ENCODE assay signal across 13 cellular contexts in the genomic region with DNA sequence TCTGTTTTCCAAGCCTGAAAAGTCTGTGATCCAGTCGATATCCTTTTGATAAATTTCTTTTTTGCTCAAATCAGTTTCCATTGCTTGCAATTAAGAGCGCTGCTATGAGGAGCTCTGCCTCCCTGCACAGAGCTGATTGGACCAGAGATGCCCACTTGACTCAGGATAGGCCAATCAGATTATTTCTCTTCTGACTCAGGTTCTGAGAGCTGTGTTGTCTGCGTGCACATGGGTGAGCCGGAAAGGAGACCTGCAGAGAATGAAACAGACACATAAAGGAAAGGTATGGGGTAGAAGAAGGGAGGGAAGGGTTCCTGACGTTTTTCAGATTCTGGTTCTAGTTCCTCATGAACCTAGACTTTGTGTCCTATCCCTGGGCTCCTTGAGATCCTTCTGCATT. TPM values are rescaled to one million over a fixed set of nuclear protein-coding genes. Genes with fewer than 3 reads are reported as not detected.
DNase-seq lines count a peak whose midpoint lies in the region; ATAC-seq and TF ChIP-seq lines count a peak whose summit lies in the region.
"Had no signal": no experiment of that assay in that cellular context is flagged by ENCODE, and none has a peak within 500 bp of the region (broad histone marks: within the 10 kb centered on the region; RNA-seq: fewer than 3 reads in every experiment).

No MANE protein-coding gene starts in this region.

- H3K27ac ChIP-seq in parathyroid adenoma, result no peak overlapping the region
- H3K27ac ChIP-seq: coronary artery had no signal

- no TSS peak for BruUV-seq in Caco-2 (replicated peaks; lab: Mats Ljungman, UMichigan)

- TF ChIP-seq CTCF in parathyroid adenoma (IDR thresholded peaks at IDR 0.05) (no peak), Caco-2 (IDR thresholded peaks at IDR 0.05; ENCODE audit: insufficient read depth in 1 of 2, low read depth in 1 of 2, low read length in 1 of 2, severe bottlenecking in 1 of 2, unreplicated experiment in 1 of 2) (no peak)

- H3K36me3 ChIP-seq in parathyroid adenoma (ENCODE audit: control insufficient read depth, insufficient read depth, low read length) (no peaks in the 10 kb centered on the region), Caco-2 (ENCODE audit: control insufficient read depth, insufficient read depth, low read length) (no peaks in the 10 kb centered on the region)

- no peaks in the 10 kb centered on the region for H3K27me3 Mint-ChIP-seq in activated CD4-positive, alpha-beta T cell treated with anti-CD3 and anti-CD28 coated beads for 36 hours
- no peaks in the 10 kb centered on the region for H3K27me3 Mint-ChIP-seq in Caco-2 (ENCODE audit: insufficient read depth, unreplicated experiment)

- H2AFZ ChIP-seq in parathyroid adenoma, result peak overlapping the region; percentile 44

- intact Hi-C loops in activated CD4-positive, alpha-beta T cell treated with anti-CD3 and anti-CD28 coated beads for 36 hours (cut with DNase I, micrococcal nuclease), result no loop called here
- intact Hi-C loops in Caco-2 (cut with micrococcal nuclease; ENCODE audit: unreplicated experiment), result no loop called here

- CTCF ChIA-PET in activated CD4-positive, alpha-beta T cell treated with anti-CD3 and anti-CD28 coated beads for 36 hours (lab: Charles Lee), result interaction anchor here (1.4 kb wide), 1 partner anchor 132 kb away, joined by 3 read pairs; no protein-coding TSS in a partner anchor
- CTCF ChIA-PET in Caco-2 (lab: Charles Lee), result no interaction called here

- H3K4me1 Mint-ChIP-seq in activated CD4-positive, alpha-beta T cell treated with anti-CD3 and anti-CD28 coated beads for 36 hours, result no peaks in the 10 kb centered on the region
- peaks cover 22% of the 10 kb centered on the region for H3K4me1 Mint-ChIP-seq in Caco-2 (ENCODE audit: low read depth, unreplicated experiment)

- ATAC-seq in activated CD4-positive, alpha-beta T cell treated with anti-CD3 and anti-CD28 coated beads for 36 hours, result peak; percentile 42
- ATAC-seq: left lobe of liver had no signal

- no peaks in the 10 kb centered on the region for H3K36me3 Mint-ChIP-seq in activated CD4-positive, alpha-beta T cell treated with anti-CD3 and anti-CD28 coated beads for 36 hours (ENCODE audit: low read depth)
- H3K36me3 Mint-ChIP-seq in Caco-2 (ENCODE audit: insufficient read depth, unreplicated experiment), result no peaks in the 10 kb centered on the region

- no peak overlapping the region for H3K4me3 Mint-ChIP-seq in activated CD4-positive, alpha-beta T cell treated with anti-CD3 and anti-CD28 coated beads for 36 hours
- no peak overlapping the region for H3K4me3 Mint-ChIP-seq in Caco-2 (ENCODE audit: unreplicated experiment)
- H3K4me3 Mint-ChIP-seq: stimulated activated naive CD8-positive, alpha-beta T cell treated with anti-CD3 and anti-CD28 coated beads, Interleukin-15, Interleukin-2, amounts not matched to agents 100 ng/mL and 50 ng/mL, for 24 hours had no signal

- H3K9me3 ChIP-seq in parathyroid adenoma (ENCODE audit: control insufficient read depth, low read length) (no peaks in the 10 kb centered on the region), Caco-2 (no peaks in the 10 kb centered on the region)

- H3K4me2 ChIP-seq in parathyroid adenoma (ENCODE audit: low read length), result no peak overlapping the region

- POLR2A ChIA-PET in activated CD4-positive, alpha-beta T cell treated with anti-CD3 and anti-CD28 coated beads for 36 hours (lab: Charles Lee), result no interaction called here
- POLR2A ChIA-PET in Caco-2 (lab: Charles Lee), result no interaction called here

- no peaks in the 10 kb centered on the region for H3K79me2 ChIP-seq in parathyroid adenoma

- H3K4me1 ChIP-seq in parathyroid adenoma (peaks cover 3% of the 10 kb centered on the region), Caco-2 (peaks cover 26% of the 10 kb centered on the region)

- H3K27ac Mint-ChIP-seq in activated CD4-positive, alpha-beta T cell treated with anti-CD3 and anti-CD28 coated beads for 36 hours, result no peak overlapping the region
- H3K27ac Mint-ChIP-seq in Caco-2 (ENCODE audit: unreplicated experiment), result no peak overlapping the region
- H3K27ac Mint-ChIP-seq: stimulated activated naive CD8-positive, alpha-beta T cell treated with anti-CD3 and anti-CD28 coated beads, Interleukin-15, Interleukin-2, amounts not matched to agents 100 ng/mL and 50 ng/mL, for 24 hours had no signal

- H3K27me3 ChIP-seq in parathyroid adenoma (ENCODE audit: control insufficient read depth, insufficient read depth, low read length), result no peaks in the 10 kb centered on the region
- H3K27me3 ChIP-seq in Caco-2 (replicated peaks; ENCODE audit: control insufficient read depth, insufficient read depth, low read length), result no peaks in the 10 kb centered on the region

- H3K4me3 ChIP-seq in parathyroid adenoma (ENCODE audit: low read depth, low read length) (no peak overlapping the region), Caco-2 (ENCODE audit: low read depth, low read length) (no peak overlapping the region)
- H3K4me3 ChIP-seq: coronary artery had no signal

- DNase-seq in activated CD4-positive, alpha-beta T cell treated with anti-CD3 and anti-CD28 coated beads for 36 hours, result no peak
- no peak for DNase-seq in activated CD4-positive, alpha-beta T cell treated with anti-CD3 and anti-CD28 coated beads for 48 hours
- DNase-seq in NCI-H1436 treated with DMSO at 0.1 percent for 48 hours (lab: John Stamatoyannopoulos, UW), result peak; percentile 75
- peak; percentile 79 for DNase-seq in SK-N-DZ (ENCODE audit: low spot score)
- no peak for DNase-seq in Caco-2
- DNase-seq in NCI-H345 (lab: John Stamatoyannopoulos, UW), result no peak
- DNase-seq in stimulated activated CD4-positive, alpha-beta T cell treated with anti-CD3 and anti-CD28 coated beads, Interleukin-15, amount 100 ng/mL, for 24 hours, result no peak
- DNase-seq: activated naive CD4-positive, alpha-beta T cell had no signal

- H3K9me3 Mint-ChIP-seq in activated CD4-positive, alpha-beta T cell treated with anti-CD3 and anti-CD28 coated beads for 36 hours (ENCODE audit: low read depth), result no peaks in the 10 kb centered on the region
- no peaks in the 10 kb centered on the region for H3K9me3 Mint-ChIP-seq in Caco-2 (ENCODE audit: unreplicated experiment)
- H3K9me3 Mint-ChIP-seq: stimulated activated naive CD8-positive, alpha-beta T cell treated with anti-CD3 and anti-CD28 coated beads, Interleukin-15, Interleukin-2, amounts not matched to agents 100 ng/mL and 50 ng/mL, for 24 hours had no signal

- H3K9ac ChIP-seq in parathyroid adenoma, result no peak overlapping the region

RNA-seq across cellular contexts. Expression of gene FABP6, which starts 15.8 kb away (rescaled TPM):
- total RNA-seq in activated CD4-positive, alpha-beta T cell treated with anti-CD3 and anti-CD28 coated beads for 36 hours, result not detected
- polyA plus RNA-seq in SK-N-DZ (2014; cell fraction: cytosol; rRNA removed), result 30.8 and 33.4 TPM in 2 replicates
- polyA plus RNA-seq in SK-N-DZ (2014; cell fraction: nucleus; rRNA removed), result 18.4 and 28.8 TPM in 2 replicates
- not detected in 2 replicates for total RNA-seq in Caco-2 (2022)
- total RNA-seq: left lobe of liver had no signal
- polyA plus RNA-seq: AG04450 had no signal

Comparison
In these comparisons a context has a peak if more than half of its experiments do, and no peak if none do; other contexts are left out.
1. DNase-seq: peak in NCI-H1436 treated with DMSO at 0.1 percent for 48 hours (single experiment) and SK-N-DZ (single experiment); none in activated CD4-positive, alpha-beta T cell treated with anti-CD3 and anti-CD28 coated beads for 36 hours (single experiment), activated CD4-positive, alpha-beta T cell treated with anti-CD3 and anti-CD28 coated beads for 48 hours (single experiment), Caco-2 (0 of 2), NCI-H345 (single experiment) and stimulated activated CD4-positive, alpha-beta T cell treated with anti-CD3 and anti-CD28 coated beads, Interleukin-15, amount 100 ng/mL, for 24 hours (single experiment).